ENCODE assay signal across 7 cellular contexts in genomic region chr4:6369035-6369434, GRCh38.
"Had no signal": no experiment of that assay in that cellular context is flagged by ENCODE, and none has a peak within 500 bp of the region (broad histone marks: within the 10 kb centered on the region; RNA-seq: fewer than 3 reads in every experiment).

No MANE protein-coding gene starts in this region.

- H3K27ac Mint-ChIP-seq: GM23338, IgD-negative memory B cell had no signal

- H3K4me3 Mint-ChIP-seq: GM23338, IgD-negative memory B cell had no signal

- DNase-seq: H7, KBM-7 had no signal

- H3K4me2 ChIP-seq: GM23338 had no signal

- H3K36me3 Mint-ChIP-seq: IgD-negative memory B cell had no signal

- H3K9me3 ChIP-seq: HAP-1 had no signal

- H3K4me1 ChIP-seq: HAP-1 had no signal

- H2AFZ ChIP-seq: GM23338 had no signal

- FAIRE-seq: HepG2 had no signal

- H3K4me1 Mint-ChIP-seq: IgD-negative memory B cell had no signal

- H3K9me3 Mint-ChIP-seq: GM23338, IgD-negative memory B cell had no signal

- H3K27ac ChIP-seq: HL-60 had no signal

- H3K4me3 ChIP-seq: GM23338, HAP-1 had no signal
